8 cellular contexts compared by ENCODE assay signal in the genomic region with DNA sequence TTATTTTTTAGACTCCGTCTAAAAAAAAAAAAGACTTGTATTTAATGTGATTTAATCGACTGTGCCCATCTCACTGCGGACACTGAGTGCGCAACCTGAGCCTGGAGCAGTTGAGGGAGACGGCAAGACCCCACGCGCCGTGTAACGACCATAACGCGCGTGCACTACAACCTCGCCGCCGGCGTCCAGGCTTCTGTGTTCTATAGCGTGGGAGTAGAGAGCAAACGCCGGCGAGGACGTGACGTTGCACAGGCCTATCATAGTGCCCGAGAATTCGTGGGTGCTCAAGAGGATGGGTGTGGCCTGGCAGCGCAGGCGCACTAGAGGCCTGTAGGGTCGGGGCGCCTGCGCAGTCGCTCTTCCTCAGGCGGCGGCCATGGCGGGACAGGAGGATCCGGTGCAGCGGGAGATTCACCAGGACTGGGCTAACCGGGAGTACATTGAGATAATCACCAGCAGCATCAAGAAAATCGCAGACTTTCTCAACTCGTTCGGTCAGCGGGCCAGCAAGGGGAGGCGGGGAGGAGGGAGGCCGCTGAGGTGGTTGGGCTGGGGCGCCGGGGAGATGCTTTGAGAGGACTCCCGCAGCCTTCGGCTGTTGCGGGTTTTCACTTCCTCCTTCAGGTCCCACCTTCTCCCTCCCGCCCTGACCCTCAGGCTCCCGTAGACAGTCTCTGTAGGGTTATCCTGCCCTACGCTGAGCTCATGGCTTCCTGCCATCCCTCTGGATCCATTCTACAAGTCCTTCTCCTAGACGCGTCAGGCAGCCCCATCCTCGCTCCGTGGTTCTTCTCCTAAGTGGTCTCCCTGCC. TPM values are rescaled to one million over a fixed set of nuclear protein-coding genes. Genes with fewer than 3 reads are reported as not detected.
DNase-seq lines count a peak whose midpoint lies in the region; TF ChIP-seq lines count a peak whose summit lies in the region.

A gene (plus strand): TSS at position 350 of the 812 bp plus-strand sequence. CDS start 27 bp downstream, at position 377.

- peaks cover 4% of the 10 kb centered on the region for H3K27me3 Mint-ChIP-seq in nephron (ENCODE audit: low read depth)
- H3K27me3 Mint-ChIP-seq in stimulated activated naive CD8-positive, alpha-beta T cell treated with anti-CD3 and anti-CD28 coated beads, Interleukin-15, Interleukin-2, amounts not matched to agents 100 ng/mL and 50 ng/mL, for 24 hours = peaks cover 3% of the 10 kb centered on the region

- DNase-seq in ELF-1 (ENCODE audit: low read depth, low spot score) (peak; percentile 94), H7 (peak; percentile 98), M059J (ENCODE audit: low read depth) (peak; percentile 92), SHP77 (lab: John Stamatoyannopoulos, UW) (peak; percentile 86 to 94), fibroblast of the aortic adventitia (ENCODE audit: low read depth) (peak; percentile 97)
- DNase-seq in activated effector memory CD4-positive, alpha-beta T cell treated with Interleukin-2 at 50 U/mL for 16 hours = peak; percentile 89

- H3K4me3 ChIP-seq in H7 (ENCODE audit: insufficient read depth, low read depth, low read length) = peak within 1 kb of the TSS; percentile 92
- peak within 1 kb of the TSS; percentile 100 for H3K4me3 ChIP-seq in fibroblast of the aortic adventitia (ENCODE audit: low read depth, low read length)

- H3K27me3 ChIP-seq in H7 (ENCODE audit: control insufficient read depth, insufficient read depth, low read length) = no peaks in the 10 kb centered on the region

- peak within 1 kb of the TSS; percentile 98 to 100 (median 100) for H3K4me3 Mint-ChIP-seq in nephron
- H3K4me3 Mint-ChIP-seq in stimulated activated naive CD8-positive, alpha-beta T cell treated with anti-CD3 and anti-CD28 coated beads, Interleukin-15, Interleukin-2, amounts not matched to agents 100 ng/mL and 50 ng/mL, for 24 hours = peak within 1 kb of the TSS; percentile 100

- peaks cover 13% of the 10 kb centered on the region for H3K4me1 Mint-ChIP-seq in nephron
- peaks cover 41% of the 10 kb centered on the region for H3K4me1 Mint-ChIP-seq in stimulated activated naive CD8-positive, alpha-beta T cell treated with anti-CD3 and anti-CD28 coated beads, Interleukin-15, Interleukin-2, amounts not matched to agents 100 ng/mL and 50 ng/mL, for 24 hours (ENCODE audit: low read depth)

- no peaks in the 10 kb centered on the region; the same call in 1 of the 2 replicates for H3K36me3 ChIP-seq in H7 (replicated peaks; ENCODE audit: control insufficient read depth, insufficient read depth, low read length)

- no peaks in the 10 kb centered on the region for H3K9me3 Mint-ChIP-seq in nephron
- H3K9me3 Mint-ChIP-seq in stimulated activated naive CD8-positive, alpha-beta T cell treated with anti-CD3 and anti-CD28 coated beads, Interleukin-15, Interleukin-2, amounts not matched to agents 100 ng/mL and 50 ng/mL, for 24 hours = no peaks in the 10 kb centered on the region

- peak within 1 kb of the TSS; percentile 85 to 93 (median 87) for H3K27ac Mint-ChIP-seq in nephron
- peak within 1 kb of the TSS; percentile 98 for H3K27ac Mint-ChIP-seq in stimulated activated naive CD8-positive, alpha-beta T cell treated with anti-CD3 and anti-CD28 coated beads, Interleukin-15, Interleukin-2, amounts not matched to agents 100 ng/mL and 50 ng/mL, for 24 hours

- TF ChIP-seq CTCF in fibroblast of the aortic adventitia (IDR thresholded peaks at IDR 0.05; ENCODE audit: insufficient read depth, low read length) = no peak
- TF ChIP-seq CTCF in nephron (IDR thresholded peaks at IDR 0.05; ENCODE audit: unreplicated experiment in 3 of 3) = no peak

- peaks cover 7% of the 10 kb centered on the region for H3K36me3 Mint-ChIP-seq in nephron (ENCODE audit: low read depth)
- peaks cover 26% of the 10 kb centered on the region for H3K36me3 Mint-ChIP-seq in stimulated activated naive CD8-positive, alpha-beta T cell treated with anti-CD3 and anti-CD28 coated beads, Interleukin-15, Interleukin-2, amounts not matched to agents 100 ng/mL and 50 ng/mL, for 24 hours (ENCODE audit: low read depth)

RNA-seq across cellular contexts. Expression of the gene that starts here (rescaled TPM):
- 88.1 and 93.3 TPM in 2 replicates for total RNA-seq in H7 (2014; rRNA removed; shearing (Covaris generic))
- 135 and 205 TPM in 2 replicates for total RNA-seq in M059J (2014; rRNA removed; shearing (Covaris generic))
- total RNA-seq in fibroblast of the aortic adventitia (ENCODE audit: low replicate concordance) = 34.2 and 172 TPM in 2 replicates

Comparison
In these comparisons a context has a peak if more than half of its experiments do, and no peak if none do; other contexts are left out.
1. Peak in every context shown above with its lines: DNase-seq and H3K4me3 ChIP-seq.